15 cellular contexts compared by ENCODE assay signal in genomic region chr9:95074632-95075269, GRCh38.
DNase-seq lines count a peak whose midpoint lies in the region; ATAC-seq, FAIRE-seq and TF ChIP-seq lines count a peak whose summit lies in the region.
"Had no signal": no experiment of that assay in that cellular context is flagged by ENCODE, and none has a peak within 500 bp of the region (broad histone marks: within the 10 kb centered on the region; RNA-seq: fewer than 3 reads in every experiment).

No MANE protein-coding gene starts in this region.

- H3K27me3 ChIP-seq in WERI-Rb-1 (ENCODE audit: insufficient read depth, low read depth, severe bottlenecking) = no peaks in the 10 kb centered on the region
- H3K27me3 ChIP-seq: cardiac muscle cell had no signal

- no peak for TF ChIP-seq CTCF in RWPE1 (conservative IDR thresholded peaks at IDR 0.05; ENCODE audit: low read depth)
- no peak for TF ChIP-seq CTCF in kidney (IDR thresholded peaks at IDR 0.05; ENCODE audit: borderline replicate concordance, extremely low read depth, insufficient read depth)
- no peak for TF ChIP-seq CTCF in WERI-Rb-1 (IDR thresholded peaks at IDR 0.05; ENCODE audit: low read depth, low read length)

- no peak for FAIRE-seq in kidney (lab: Jason Lieb, UNC)

- peaks cover 43 to 49% of the 10 kb centered on the region in 2 donors for H3K4me1 ChIP-seq in kidney (ENCODE audit: control insufficient read depth in 1 of 2, insufficient read depth in 1 of 2, low read depth in 1 of 2, low read length in 2 of 2)

- H3K27ac ChIP-seq in RWPE1 = peak overlapping the region; percentile 54
- peak overlapping the region; percentile 100 for H3K27ac ChIP-seq in substantia nigra (ENCODE audit: low read depth, low read length, poor library complexity, severe bottlenecking)
- no peak overlapping the region for H3K27ac ChIP-seq in kidney (ENCODE audit: low read depth in 2 of 2, low read length in 2 of 2)
- no peak overlapping the region for H3K27ac ChIP-seq in WERI-Rb-1
- H3K27ac ChIP-seq: cardiac muscle cell had no signal

- intact Hi-C loops in kidney (cut with DNase I) = no loop called here

- H3K9ac ChIP-seq in kidney (ENCODE audit: low read length in 2 of 2) = no peak overlapping the region

- POLR2A ChIA-PET in RWPE1 (lab: Yijun Ruan, JAX; ENCODE audit: low non-redundant PET) = no interaction called here

- H3K9me3 ChIP-seq in kidney (ENCODE audit: control insufficient read depth in 1 of 2, low read length in 2 of 2) (no peaks in the 10 kb centered on the region), WERI-Rb-1 (ENCODE audit: severe bottlenecking) (no peaks in the 10 kb centered on the region)

- H3K36me3 ChIP-seq in kidney (ENCODE audit: control insufficient read depth in 1 of 2, insufficient read depth in 2 of 2, low read length in 2 of 2) = peaks cover 7 to 28% of the 10 kb centered on the region in 2 donors
- H3K36me3 ChIP-seq in WERI-Rb-1 = peaks cover 35% of the 10 kb centered on the region
- H3K36me3 ChIP-seq: cardiac muscle cell had no signal

- CTCF ChIA-PET in RWPE1 (lab: Yijun Ruan, JAX) = interaction anchor here (0.7 to 1.2 kb wide), 2 partner anchors 17 to 393 kb away, joined by 6 to 7 read pairs; no protein-coding TSS in a partner anchor

- DNase-seq in NCI-H146 treated with DMSO at 0.1 percent for 48 hours (lab: John Stamatoyannopoulos, UW; ENCODE audit: unreplicated experiment) = peak; percentile 61
- no peak for DNase-seq in RWPE1 (ENCODE audit: low spot score)
- DNase-seq in left lobe of liver (ENCODE audit: low spot score) = peak; percentile 56
- DNase-seq in substantia nigra (lab: John Stamatoyannopoulos, UW) = peak in 1 of 49 donors; percentile 38
- DNase-seq in kidney = no peak
- no peak for DNase-seq in WERI-Rb-1
- DNase-seq: activated CD4-positive, alpha-beta T cell treated with anti-CD3 and anti-CD28 coated beads for 48 hours; activated gamma-delta T cell; CD8-positive, alpha-beta memory T cell; islet precursor cell; stimulated activated naive CD4-positive, alpha-beta T cell treated with Interleukin-2 at 50 U/mL for 16 hours had no signal

- ATAC-seq in left lobe of liver = peak; percentile 29
- no peak for ATAC-seq in GM21423 (IDR thresholded peaks at IDR 0.05; ENCODE audit: unreplicated experiment)
- ATAC-seq in GM18868 (IDR thresholded peaks at IDR 0.05; ENCODE audit: unreplicated experiment) = no peak
- ATAC-seq: SK-N-SH treated with all-trans-retinoic acid at 6 μM for 48 hours had no signal

- H3K4me3 ChIP-seq in kidney (ENCODE audit: low read length in 2 of 2) = no peak overlapping the region
- H3K4me3 ChIP-seq in WERI-Rb-1 (ENCODE audit: low read depth, low read length) = no peak overlapping the region
- H3K4me3 ChIP-seq: cardiac muscle cell had no signal

Comparison
In these comparisons a context has a peak if more than half of its experiments do, and no peak if none do; other contexts are left out.
1. DNase-seq: peak in NCI-H146 treated with DMSO at 0.1 percent for 48 hours (single experiment) and left lobe of liver (single experiment); none in RWPE1 (single experiment), kidney (single experiment) and WERI-Rb-1 (single experiment).
2. H3K27ac ChIP-seq: peak in RWPE1 (single experiment) and substantia nigra (single experiment); none in kidney (0 of 2) and WERI-Rb-1 (single experiment).